ENCODE assay signal across 8 cellular contexts in genomic region chr14:64636208-64636979, GRCh38.
DNase-seq lines count a peak whose midpoint lies in the region; ATAC-seq and TF ChIP-seq lines count a peak whose summit lies in the region.

No MANE protein-coding gene starts in this region.

- peaks cover 5% of the 10 kb centered on the region for H3K4me1 Mint-ChIP-seq in activated naive CD8-positive, alpha-beta T cell treated with anti-CD3 and anti-CD28 coated beads, Interleukin-2, amount 10 ng/mL, durations not matched to agents 7 days and 5 days

- no peaks in the 10 kb centered on the region for H3K36me3 Mint-ChIP-seq in activated naive CD8-positive, alpha-beta T cell treated with anti-CD3 and anti-CD28 coated beads, Interleukin-2, amount 10 ng/mL, durations not matched to agents 7 days and 5 days

- POLR2A ChIA-PET in activated naive CD8-positive, alpha-beta T cell treated with anti-CD3 and anti-CD28 coated beads, Interleukin-2, amount 10 ng/mL, durations not matched to agents 7 days and 5 days (lab: Charles Lee) = interaction anchor here (0.6 to 2.3 kb wide), 2 partner anchors 96 to 313 kb away, joined by 5 to 7 read pairs; partner anchors contain the start of gene HSPA2

- no peak overlapping the region for H3K27ac Mint-ChIP-seq in activated naive CD8-positive, alpha-beta T cell treated with anti-CD3 and anti-CD28 coated beads, Interleukin-2, amount 10 ng/mL, durations not matched to agents 7 days and 5 days

- intact Hi-C loops in posterior vena cava (cut with DNase I) (loop anchor here (5.0 to 10.0 kb wide), 2 partner anchors 92 to 94 kb away; partner anchors contain the start of genes HSPA2 (in 2 of the 2) and PPP1R36 (in 1 of the 2)), vagina (cut with DNase I) (loop anchor here (10.0 kb wide), 1 partner anchor 102 kb away; no protein-coding TSS in a partner anchor)

- TF ChIP-seq POLR2A in NB4 (IDR thresholded peaks at IDR 0.05; ENCODE audit: extremely low read depth, insufficient read length) = no peak
- no peak for TF ChIP-seq POLR2A in vagina (IDR thresholded peaks at IDR 0.05)

- H3K4me3 Mint-ChIP-seq in activated naive CD8-positive, alpha-beta T cell treated with anti-CD3 and anti-CD28 coated beads, Interleukin-2, amount 10 ng/mL, durations not matched to agents 7 days and 5 days = no peak overlapping the region

- H3K27me3 Mint-ChIP-seq in activated naive CD8-positive, alpha-beta T cell treated with anti-CD3 and anti-CD28 coated beads, Interleukin-2, amount 10 ng/mL, durations not matched to agents 7 days and 5 days = peaks cover 16% of the 10 kb centered on the region

- H3K27me3 ChIP-seq in BE2C (no peaks in the 10 kb centered on the region), SU-DHL-6 (ENCODE audit: low read length) (no peaks in the 10 kb centered on the region), cardiac muscle cell (no peaks in the 10 kb centered on the region), vagina (no peaks in the 10 kb centered on the region)

- H3K36me3 ChIP-seq in BE2C = no peaks in the 10 kb centered on the region
- H3K36me3 ChIP-seq in SU-DHL-6 (ENCODE audit: low read length) = no peaks in the 10 kb centered on the region
- no peaks in the 10 kb centered on the region for H3K36me3 ChIP-seq in cardiac muscle cell
- no peaks in the 10 kb centered on the region for H3K36me3 ChIP-seq in vagina

- H3K9ac ChIP-seq in SU-DHL-6 (ENCODE audit: low read length) = no peak overlapping the region

- H4K20me1 ChIP-seq in SU-DHL-6 (ENCODE audit: low read depth, low read length) = no peaks in the 10 kb centered on the region

- peak; percentile 58 for ATAC-seq in GM19467 (IDR thresholded peaks at IDR 0.05; ENCODE audit: unreplicated experiment)
- ATAC-seq in activated naive CD8-positive, alpha-beta T cell treated with anti-CD3 and anti-CD28 coated beads, Interleukin-2, amount 10 ng/mL, durations not matched to agents 7 days and 5 days (ENCODE audit: low read depth) = peak; percentile 88

- TF ChIP-seq CTCF in BE2C (IDR thresholded peaks at IDR 0.05; ENCODE audit: low read depth, low read length) (peak; percentile 87), NB4 (IDR thresholded peaks at IDR 0.05; ENCODE audit: low read depth, low read length) (peak; percentile 79), SU-DHL-6 (IDR thresholded peaks at IDR 0.05; ENCODE audit: insufficient read depth, low read length, poor library complexity, severe bottlenecking) (peak; percentile 85), cardiac muscle cell (IDR thresholded peaks at IDR 0.05; ENCODE audit: low read depth, low read length) (peak; percentile 82), vagina (IDR thresholded peaks at IDR 0.05) (peak; percentile 80 to 81 (median 81))

- DNase-seq in BE2C (peak; percentile 66), NB4 (ENCODE audit: low read depth) (peak; percentile 74), cardiac muscle cell (ENCODE audit: low read depth in 1 of 2, low spot score in 1 of 2) (peak; percentile 77), posterior vena cava (ENCODE audit: low spot score) (peak; percentile 91), vagina (ENCODE audit: extremely low spot score in 2 of 2) (no peak)
- peak; percentile 76 for DNase-seq in activated naive CD8-positive, alpha-beta T cell treated with anti-CD3 and anti-CD28 coated beads, Interleukin-2, amount 10 ng/mL, durations not matched to agents 7 days and 5 days

- H3F3A ChIP-seq in SU-DHL-6 (ENCODE audit: insufficient read depth) = no peaks in the 10 kb centered on the region

- H3K4me1 ChIP-seq in BE2C (no peaks in the 10 kb centered on the region), cardiac muscle cell (ENCODE audit: low read depth) (peaks cover 7% of the 10 kb centered on the region), vagina (peaks cover 10% of the 10 kb centered on the region)

- H3K27ac ChIP-seq in SU-DHL-6 (ENCODE audit: low read depth, low read length) = no peak overlapping the region
- H3K27ac ChIP-seq in cardiac muscle cell = no peak overlapping the region
- H3K27ac ChIP-seq in vagina = no peak overlapping the region

- H3K79me2 ChIP-seq in SU-DHL-6 (ENCODE audit: insufficient read depth, low read length) = no peaks in the 10 kb centered on the region

- H3K9me2 ChIP-seq in SU-DHL-6 (replicated peaks; ENCODE audit: insufficient read depth, low read length) = no peaks in the 10 kb centered on the region

- H3K9me3 Mint-ChIP-seq in activated naive CD8-positive, alpha-beta T cell treated with anti-CD3 and anti-CD28 coated beads, Interleukin-2, amount 10 ng/mL, durations not matched to agents 7 days and 5 days = no peaks in the 10 kb centered on the region

- H3K9me3 ChIP-seq in BE2C (no peaks in the 10 kb centered on the region), SU-DHL-6 (ENCODE audit: insufficient read depth, low read length) (no peaks in the 10 kb centered on the region), cardiac muscle cell (ENCODE audit: low read depth) (no peaks in the 10 kb centered on the region), vagina (no peaks in the 10 kb centered on the region)

- no peak overlapping the region for H3K4me3 ChIP-seq in BE2C (ENCODE audit: low read depth, low read length)
- no peak overlapping the region for H3K4me3 ChIP-seq in NB4 (ENCODE audit: low read depth, low read length)
- no peak overlapping the region for H3K4me3 ChIP-seq in SU-DHL-6 (ENCODE audit: insufficient read depth, low read length, poor library complexity, severe bottlenecking)
- H3K4me3 ChIP-seq in cardiac muscle cell = no peak overlapping the region
- no peak overlapping the region for H3K4me3 ChIP-seq in vagina

- no peak overlapping the region for H3K4me2 ChIP-seq in SU-DHL-6 (ENCODE audit: low read depth, low read length, poor library complexity, severe bottlenecking)

- H2AFZ ChIP-seq in SU-DHL-6 (ENCODE audit: low read depth, low read length, severe bottlenecking) = peak overlapping the region; percentile 88

Comparison
In these comparisons a context has a peak if more than half of its experiments do, and no peak if none do; other contexts are left out.
1. DNase-seq: peak in BE2C (single experiment), NB4 (single experiment), activated naive CD8-positive, alpha-beta T cell treated with anti-CD3 and anti-CD28 coated beads, Interleukin-2, amount 10 ng/mL, durations not matched to agents 7 days and 5 days (single experiment), cardiac muscle cell (2 of 2) and posterior vena cava (single experiment); none in vagina (0 of 2).
2. Peak in every context shown above with its lines, with median percentiles within 50 percentile points of each other: CTCF ChIP-seq.